Comparison of ENCODE assay signal across 15 cellular contexts in genomic region chr2:40103163-40103562, GRCh38.
A peak's percentile ranks its signal among the peaks of the same experiment; 100 is the strongest.
DNase-seq lines count a peak whose midpoint lies in the region; ATAC-seq and TF ChIP-seq lines count a peak whose summit lies in the region.
"Had no signal": no experiment of that assay in that cellular context is flagged by ENCODE, and none has a peak within 500 bp of the region (broad histone marks: within the 10 kb centered on the region; RNA-seq: fewer than 3 reads in every experiment).

No MANE protein-coding gene starts in this region.

- peak overlapping the region; percentile 49 for H3K27ac ChIP-seq in cardiac muscle cell
- H3K27ac ChIP-seq in right cardiac atrium (ENCODE audit: low read length) = no peak overlapping the region
- peak overlapping the region; percentile 93 for H3K27ac ChIP-seq in smooth muscle cell (ENCODE audit: low read depth)
- H3K27ac ChIP-seq: VCaP had no signal

- DNase-seq in cardiac muscle cell (ENCODE audit: low read depth in 1 of 2, low spot score in 1 of 2) = peak in 1 of 2 donors; percentile 80
- no peak for DNase-seq in right cardiac atrium
- DNase-seq in fibroblast of villous mesenchyme (ENCODE audit: low read depth) = peak; percentile 87
- DNase-seq in smooth muscle cell (lab: John Stamatoyannopoulos, UW; ENCODE audit: unreplicated experiment) = no peak
- DNase-seq in stimulated activated CD4-positive, alpha-beta T cell treated with anti-CD3 and anti-CD28 coated beads, Interleukin-1b, Interleukin-23, amount 100 ng/mL, for 48 hours = no peak
- DNase-seq: activated T-cell treated with anti-CD3 and anti-CD28 coated beads for 4 hours, AML-193, aorta, DMS79 treated with DMSO at 0.1 percent for 48 hours, Right ventricle myocardium superior had no signal

- peak overlapping the region; percentile 49 for H3K9ac ChIP-seq in smooth muscle cell (ENCODE audit: low read depth)

- H3K4me2 ChIP-seq in smooth muscle cell = peak overlapping the region; percentile 72

- H3K4me1 ChIP-seq in cardiac muscle cell (ENCODE audit: low read depth) (peaks cover 32% of the 10 kb centered on the region), right cardiac atrium (ENCODE audit: control insufficient read depth, insufficient read depth, low read length) (no peaks in the 10 kb centered on the region), smooth muscle cell (ENCODE audit: low read depth) (peaks cover 40% of the 10 kb centered on the region)

- H4K20me1 ChIP-seq in smooth muscle cell (ENCODE audit: low read depth) = no peaks in the 10 kb centered on the region

- no peak overlapping the region for H3K4me3 ChIP-seq in cardiac muscle cell
- no peak overlapping the region for H3K4me3 ChIP-seq in right cardiac atrium (ENCODE audit: low read length)
- no peak overlapping the region for H3K4me3 ChIP-seq in fibroblast of villous mesenchyme (ENCODE audit: low read depth, low read length)
- no peak overlapping the region for H3K4me3 ChIP-seq in smooth muscle cell
- H3K4me3 ChIP-seq: MG63 had no signal

- no peak for TF ChIP-seq CTCF in cardiac muscle cell (IDR thresholded peaks at IDR 0.05; ENCODE audit: low read depth, low read length)
- TF ChIP-seq CTCF in fibroblast of villous mesenchyme (IDR thresholded peaks at IDR 0.05; ENCODE audit: insufficient read depth, low read depth, low read length) = no peak
- no peak for TF ChIP-seq CTCF in smooth muscle cell (IDR thresholded peaks at IDR 0.05; ENCODE audit: borderline replicate concordance, insufficient read depth, poor library complexity, severe bottlenecking)

- intact Hi-C loops in right cardiac atrium (cut with DNase I) = no loop called here

- H3K27me3 ChIP-seq in cardiac muscle cell (no peaks in the 10 kb centered on the region), right cardiac atrium (ENCODE audit: control insufficient read depth, insufficient read depth) (no peaks in the 10 kb centered on the region), smooth muscle cell (ENCODE audit: low read depth) (no peaks in the 10 kb centered on the region)
- H3K27me3 ChIP-seq: MG63 had no signal

- H3K9me3 ChIP-seq in cardiac muscle cell (ENCODE audit: low read depth) = no peaks in the 10 kb centered on the region
- H3K9me3 ChIP-seq in right cardiac atrium (ENCODE audit: control insufficient read depth, low read length) = no peaks in the 10 kb centered on the region
- H3K9me3 ChIP-seq in smooth muscle cell (replicated peaks; ENCODE audit: low read depth) = no peaks in the 10 kb centered on the region
- H3K9me3 ChIP-seq: MG63 had no signal

- WGBS in right cardiac atrium = 64% methylated on average over 3 of the region's 3 CpGs
- 4% methylated on average over 3 of the region's 3 CpGs for WGBS in smooth muscle cell (ENCODE audit: low lambda C conversion rate)

- H3K79me2 ChIP-seq in smooth muscle cell (ENCODE audit: low read depth) = no peaks in the 10 kb centered on the region

- H3F3A ChIP-seq in smooth muscle cell (ENCODE audit: low read depth) = no peaks in the 10 kb centered on the region

- ATAC-seq in right cardiac atrium (no peak), SK-N-SH treated with all-trans-retinoic acid at 6 μM for 48 hours (no peak), GM18861 (IDR thresholded peaks at IDR 0.05; ENCODE audit: unreplicated experiment) (no peak), GM21367 (IDR thresholded peaks at IDR 0.05; ENCODE audit: unreplicated experiment) (no peak)

- no peaks in the 10 kb centered on the region for H3K36me3 ChIP-seq in cardiac muscle cell
- no peaks in the 10 kb centered on the region for H3K36me3 ChIP-seq in smooth muscle cell (ENCODE audit: low read depth)
- H3K36me3 ChIP-seq: MG63 had no signal

- no peak overlapping the region for H2AFZ ChIP-seq in smooth muscle cell (ENCODE audit: low read depth)

TF ChIP-seq in SK-N-SH treated with all-trans-retinoic acid at 6 μM for 48 hours, 23 proteins besides CTCF, POLR2A, EP300 and RAD21:
- TF ChIP-seq BACH2 (CRISPR knock-in tag; IDR thresholded peaks at IDR 0.05; ENCODE audit: borderline replicate concordance) (no peak), RARB (CRISPR knock-in tag; IDR thresholded peaks at IDR 0.05) (no peak), ISL1 (CRISPR knock-in tag; IDR thresholded peaks at IDR 0.05) (0 out of 2 replicates have a peak, but pooled peaks have one; percentile 7), ESRRG (CRISPR knock-in tag; IDR thresholded peaks at IDR 0.05) (no peak), ZFP30 (CRISPR knock-in tag; IDR thresholded peaks at IDR 0.05) (no peak), CSDC2 (CRISPR knock-in tag; IDR thresholded peaks at IDR 0.05) (no peak), ZFP3 (CRISPR knock-in tag; IDR thresholded peaks at IDR 0.05) (no peak)
TF ChIP-seq in SK-N-SH treated with all-trans-retinoic acid at 6 μM for 48 hours: peak in this region for 1.
